ENCODE assay signal across 1 cellular context in genomic region chr14:99601301-99601945, GRCh38.
TF ChIP-seq lines count a peak whose summit lies in the region.

No MANE protein-coding gene starts in this region.

TF ChIP-seq in HEK293, 187 proteins besides CTCF, POLR2A, EP300 and RAD21 (continued from another document):
- TF ChIP-seq, protein P1, sequence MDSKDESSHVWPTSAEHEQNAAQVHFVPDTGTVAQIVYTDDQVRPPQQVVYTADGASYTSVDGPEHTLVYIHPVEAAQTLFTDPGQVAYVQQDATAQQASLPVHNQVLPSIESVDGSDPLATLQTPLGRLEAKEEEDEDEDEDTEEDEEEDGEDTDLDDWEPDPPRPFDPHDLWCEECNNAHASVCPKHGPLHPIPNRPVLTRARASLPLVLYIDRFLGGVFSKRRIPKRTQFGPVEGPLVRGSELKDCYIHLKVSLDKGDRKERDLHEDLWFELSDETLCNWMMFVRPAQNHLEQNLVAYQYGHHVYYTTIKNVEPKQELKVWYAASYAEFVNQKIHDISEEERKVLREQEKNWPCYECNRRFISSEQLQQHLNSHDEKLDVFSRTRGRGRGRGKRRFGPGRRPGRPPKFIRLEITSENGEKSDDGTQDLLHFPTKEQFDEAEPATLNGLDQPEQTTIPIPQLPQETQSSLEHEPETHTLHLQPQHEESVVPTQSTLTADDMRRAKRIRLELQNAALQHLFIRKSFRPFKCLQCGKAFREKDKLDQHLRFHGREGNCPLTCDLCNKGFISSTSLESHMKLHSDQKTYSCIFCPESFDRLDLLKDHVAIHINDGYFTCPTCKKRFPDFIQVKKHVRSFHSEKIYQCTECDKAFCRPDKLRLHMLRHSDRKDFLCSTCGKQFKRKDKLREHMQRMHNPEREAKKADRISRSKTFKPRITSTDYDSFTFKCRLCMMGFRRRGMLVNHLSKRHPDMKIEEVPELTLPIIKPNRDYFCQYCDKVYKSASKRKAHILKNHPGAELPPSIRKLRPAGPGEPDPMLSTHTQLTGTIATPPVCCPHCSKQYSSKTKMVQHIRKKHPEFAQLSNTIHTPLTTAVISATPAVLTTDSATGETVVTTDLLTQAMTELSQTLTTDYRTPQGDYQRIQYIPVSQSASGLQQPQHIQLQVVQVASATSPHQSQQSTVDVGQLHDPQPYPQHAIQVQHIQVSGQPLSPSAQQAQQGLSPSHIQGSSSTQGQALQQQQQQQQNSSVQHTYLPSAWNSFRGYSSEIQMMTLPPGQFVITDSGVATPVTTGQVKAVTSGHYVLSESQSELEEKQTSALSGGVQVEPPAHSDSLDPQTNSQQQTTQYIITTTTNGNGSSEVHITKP (tag by site-specific recombination; IDR thresholded peaks at IDR 0.05): no peak
- TF ChIP-seq ZNF558 (tag by site-specific recombination; IDR thresholded peaks at IDR 0.05): no peak
